In genomic region chr5:14237313-14238086, GRCh38 we compare ENCODE assay signal across 17 cellular contexts.
DNase-seq lines count a peak whose midpoint lies in the region; ATAC-seq and TF ChIP-seq lines count a peak whose summit lies in the region.
"Had no signal": no experiment of that assay in that cellular context is flagged by ENCODE, and none has a peak within 500 bp of the region (broad histone marks: within the 10 kb centered on the region; RNA-seq: fewer than 3 reads in every experiment).

No MANE protein-coding gene starts in this region.

- H3K4me3 Mint-ChIP-seq in brain: peak overlapping the region in 1 of 5 experiments; percentile 7
- no peak overlapping the region for H3K4me3 Mint-ChIP-seq in neural progenitor cell

- H3K27ac ChIP-seq in BLaER1 treated with 17β-estradiol and CSF1 and Interleukin-3, amounts not matched to agents 10 nM and 100 nM: peak overlapping the region in 4 of 11 experiments; percentile 19 to 58 (median 29); a peak in 5 of 22 replicates
- no peak overlapping the region for H3K27ac ChIP-seq in KMS-11
- peak overlapping the region; percentile 39 for H3K27ac ChIP-seq in neural progenitor cell
- no peak overlapping the region for H3K27ac ChIP-seq in coronary artery
- H3K27ac ChIP-seq: SJSA1, thoracic aorta had no signal

- H3K79me2 ChIP-seq in KMS-11 (ENCODE audit: insufficient read depth, low read depth): peaks cover 99% of the 10 kb centered on the region
- peaks cover 100% of the 10 kb centered on the region for H3K79me2 ChIP-seq in neural progenitor cell (ENCODE audit: low read depth)

- ATAC-seq in GM18511 (IDR thresholded peaks at IDR 0.05; ENCODE audit: unreplicated experiment): no peak
- ATAC-seq in GM21786 (IDR thresholded peaks at IDR 0.05; ENCODE audit: unreplicated experiment): no peak

- no peak for TF ChIP-seq CTCF in KMS-11 (conservative IDR thresholded peaks at IDR 0.05; ENCODE audit: low read depth, low read length)
- TF ChIP-seq CTCF in brain (conservative IDR thresholded peaks at IDR 0.05): no peak
- TF ChIP-seq CTCF in neural progenitor cell (IDR thresholded peaks at IDR 0.05): no peak
- no peak for TF ChIP-seq CTCF in coronary artery (IDR thresholded peaks at IDR 0.05)

- H3K4me2 ChIP-seq in BLaER1 treated with 17β-estradiol and CSF1 and Interleukin-3, amounts not matched to agents 10 nM and 100 nM: peak overlapping the region in 10 of 11 experiments; percentile 11 to 46 (median 22); a peak in 13 of 22 replicates
- peak overlapping the region; percentile 33; the same call in 1 of the 2 replicates for H3K4me2 ChIP-seq in KMS-11
- H3K4me2 ChIP-seq in neural progenitor cell: no peak overlapping the region

- no peaks in the 10 kb centered on the region for H3F3A ChIP-seq in neural progenitor cell (ENCODE audit: low read depth)

- H4K20me1 ChIP-seq in BLaER1 treated with 17β-estradiol and CSF1 and Interleukin-3, amounts not matched to agents 10 nM and 100 nM: peaks cover 61 to 100% (median 97%) of the 10 kb centered on the region in 11 experiments; a peak in 21 of 22 replicates
- H4K20me1 ChIP-seq in KMS-11 (ENCODE audit: insufficient read depth): no peaks in the 10 kb centered on the region
- peaks cover 73% of the 10 kb centered on the region for H4K20me1 ChIP-seq in neural progenitor cell (ENCODE audit: low read depth)

- no peaks in the 10 kb centered on the region for H3K9me3 ChIP-seq in BLaER1 treated with 17β-estradiol and CSF1 and Interleukin-3, amounts not matched to agents 10 nM and 100 nM (replicated peaks in 1 of 11)
- no peaks in the 10 kb centered on the region for H3K9me3 ChIP-seq in neural progenitor cell (ENCODE audit: low read depth)
- H3K9me3 ChIP-seq: SJSA1, spleen, thoracic aorta had no signal

- no peaks in the 10 kb centered on the region for H3K27me3 Mint-ChIP-seq in brain
- no peaks in the 10 kb centered on the region for H3K27me3 Mint-ChIP-seq in neural progenitor cell (ENCODE audit: insufficient read depth, low read depth)

- H2AFZ ChIP-seq in KMS-11 (ENCODE audit: low read depth) (no peak overlapping the region), neural progenitor cell (replicated peaks) (no peak overlapping the region)

- H3K36me3 Mint-ChIP-seq in brain (no peaks in the 10 kb centered on the region), neural progenitor cell (no peaks in the 10 kb centered on the region)

- H3K4me1 Mint-ChIP-seq in brain: peaks cover 84% of the 10 kb centered on the region
- peaks cover 33% of the 10 kb centered on the region for H3K4me1 Mint-ChIP-seq in neural progenitor cell

- H3K9ac ChIP-seq in BLaER1 treated with 17β-estradiol and CSF1 and Interleukin-3, amounts not matched to agents 10 nM and 100 nM: no peak overlapping the region
- H3K9ac ChIP-seq in KMS-11: no peak overlapping the region
- H3K9ac ChIP-seq in neural progenitor cell: no peak overlapping the region

- H3K4me3 ChIP-seq in BLaER1 treated with 17β-estradiol and CSF1 and Interleukin-3, amounts not matched to agents 10 nM and 100 nM: no peak overlapping the region
- H3K4me3 ChIP-seq in KMS-11 (IDR thresholded peaks at IDR 0.05; ENCODE audit: insufficient read depth, low read depth, low read length) (no peak overlapping the region), neural progenitor cell (no peak overlapping the region), coronary artery (no peak overlapping the region)
- H3K4me3 ChIP-seq: SJSA1, spleen, thoracic aorta had no signal

- DNase-seq in neural progenitor cell (ENCODE audit: low spot score) (no peak), coronary artery (ENCODE audit: low spot score) (no peak), midbrain (lab: John Stamatoyannopoulos, UW) (no peak)
- DNase-seq: activated CD4-positive, alpha-beta T cell treated with anti-CD3 and anti-CD28 coated beads for 1 hour; activated effector memory CD4-positive, alpha-beta T cell treated with anti-CD3 and anti-CD28 coated beads, Interleukin-2, amount 50 U/mL, for 16 hours; amygdala; NCI-H187 treated with DMSO at 0.1 percent for 48 hours; posterior cingulate gyrus; spleen; T1000 had no signal

- no peaks in the 10 kb centered on the region for H3K9me3 Mint-ChIP-seq in brain
- H3K9me3 Mint-ChIP-seq in neural progenitor cell: peaks cover 3% of the 10 kb centered on the region

- H3K27ac Mint-ChIP-seq in brain (peak overlapping the region in 3 of 5 experiments; percentile 5 to 42 (median 39)), neural progenitor cell (no peak overlapping the region)

- H3K4me1 ChIP-seq in BLaER1 treated with 17β-estradiol and CSF1 and Interleukin-3, amounts not matched to agents 10 nM and 100 nM: peaks cover 23 to 47% (median 35%) of the 10 kb centered on the region in 10 experiments
- H3K4me1 ChIP-seq in KMS-11 (ENCODE audit: low read depth, poor library complexity, severe bottlenecking): peaks cover 90% of the 10 kb centered on the region
- H3K4me1 ChIP-seq in neural progenitor cell: peaks cover 35% of the 10 kb centered on the region

- peaks cover 0 to 1% (median 0%) of the 10 kb centered on the region in 11 experiments; a peak in 3 of 22 replicates for H3K36me3 ChIP-seq in BLaER1 treated with 17β-estradiol and CSF1 and Interleukin-3, amounts not matched to agents 10 nM and 100 nM
- H3K36me3 ChIP-seq in KMS-11 (ENCODE audit: insufficient read depth) (no peaks in the 10 kb centered on the region), neural progenitor cell (no peaks in the 10 kb centered on the region)
- H3K36me3 ChIP-seq: SJSA1, spleen, thoracic aorta had no signal

- no peaks in the 10 kb centered on the region for H3K27me3 ChIP-seq in BLaER1 treated with 17β-estradiol and CSF1 and Interleukin-3, amounts not matched to agents 10 nM and 100 nM
- H3K27me3 ChIP-seq in KMS-11 (ENCODE audit: insufficient read depth, low read depth) (no peaks in the 10 kb centered on the region), neural progenitor cell (no peaks in the 10 kb centered on the region)
- H3K27me3 ChIP-seq: SJSA1, spleen had no signal
